ENCODE assay signal across 17 cellular contexts in the genomic region with DNA sequence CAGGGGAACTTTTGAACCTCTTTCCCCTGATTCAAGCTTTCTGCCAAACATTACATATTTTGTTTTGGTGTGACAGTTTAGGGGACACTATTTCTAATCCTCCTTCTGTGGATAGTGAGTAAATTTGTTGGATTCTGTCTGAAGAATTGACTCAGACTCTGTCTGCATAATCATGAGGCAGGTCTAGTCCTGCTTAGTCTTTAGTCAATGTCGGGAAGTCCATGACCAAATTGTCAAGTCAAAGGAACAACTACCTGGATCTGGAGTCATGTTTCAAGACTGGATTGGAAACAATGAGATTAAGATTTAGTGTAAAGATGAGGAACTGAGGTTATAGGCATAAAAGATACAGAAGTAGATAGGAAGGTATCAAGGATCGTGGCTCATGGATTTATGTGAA.
DNase-seq lines count a peak whose midpoint lies in the region; ATAC-seq and TF ChIP-seq lines count a peak whose summit lies in the region.
"Had no signal": no experiment of that assay in that cellular context is flagged by ENCODE, and none has a peak within 500 bp of the region (broad histone marks: within the 10 kb centered on the region; RNA-seq: fewer than 3 reads in every experiment).

No MANE protein-coding gene starts in this region.

- no peak overlapping the region for H2AFZ ChIP-seq in mammary epithelial cell (ENCODE audit: low read depth, low read length)

- H3K27me3 ChIP-seq in mammary epithelial cell (ENCODE audit: insufficient read depth, low read length) = peaks cover 9% of the 10 kb centered on the region
- peaks cover 0 to 11% of the 10 kb centered on the region in 2 donors for H3K27me3 ChIP-seq in breast epithelium
- H3K27me3 ChIP-seq in foreskin keratinocyte = no peaks in the 10 kb centered on the region

- 33% methylated on average over 2 of the region's 2 CpGs for WGBS in mammary epithelial cell (ENCODE audit: low coverage, missing lambda C conversion rate)

- BruUV-seq in mammary epithelial cell (replicated peaks; lab: Mats Ljungman, UMichigan) = no TSS peak

- H3K9me3 ChIP-seq in mammary epithelial cell (replicated peaks; ENCODE audit: insufficient read depth, low read length) (no peaks in the 10 kb centered on the region), breast epithelium (peaks cover 0 to 16% of the 10 kb centered on the region in 2 donors)
- H3K9me3 ChIP-seq: A549, Caco-2 had no signal

- no peaks in the 10 kb centered on the region for H3K4me1 ChIP-seq in mammary epithelial cell (ENCODE audit: insufficient read depth, low read length)
- H3K4me1 ChIP-seq in breast epithelium = no peaks in the 10 kb centered on the region
- no peaks in the 10 kb centered on the region for H3K4me1 ChIP-seq in foreskin keratinocyte
- H3K4me1 ChIP-seq: A549; BLaER1 treated with 17β-estradiol and CSF1 and Interleukin-3, amounts not matched to agents 10 nM and 100 nM; Caco-2 had no signal

- dilution Hi-C loops in mammary epithelial cell (cut with HindIII; ENCODE audit: low sequenced_read_pairs) = no loop called here

- DNase-seq in mammary epithelial cell (peak; percentile 29), breast epithelium (ENCODE audit: low spot score in 2 of 2) (no peak), epithelial cell of esophagus (ENCODE audit: low read depth) (peak; percentile 66), foreskin keratinocyte (peak; percentile 44 to 60), mucosa of gallbladder (ENCODE audit: low spot score) (no peak), NCI-H226 (no peak)
- DNase-seq: AML-193; Caco-2; Calu3; CD4-positive, alpha-beta T cell; CD8-positive, alpha-beta T cell; DMS79 treated with DMSO at 0.1 percent for 48 hours; GF-D8 had no signal

- no peaks in the 10 kb centered on the region for H3K79me2 ChIP-seq in mammary epithelial cell (ENCODE audit: insufficient read depth, low read length)

- H3K27ac ChIP-seq in mammary epithelial cell (ENCODE audit: insufficient read depth, low read depth, low read length) = no peak overlapping the region
- H3K27ac ChIP-seq in breast epithelium = no peak overlapping the region
- H3K27ac ChIP-seq in foreskin keratinocyte = no peak overlapping the region
- H3K27ac ChIP-seq: 22Rv1; A549; BLaER1 treated with 17β-estradiol and CSF1 and Interleukin-3, amounts not matched to agents 10 nM and 100 nM; C4-2B had no signal

- intact Hi-C loops in mammary epithelial cell (cut with micrococcal nuclease) = no loop called here
- intact Hi-C loops in breast epithelium (cut with DNase I; ENCODE audit: low total_unique reads) = no loop called here

- CTCF ChIA-PET in mammary epithelial cell (lab: Charles Lee; ENCODE audit: low non-redundant PET) = no interaction called here

- ATAC-seq in foreskin keratinocyte = peak; percentile 27
- ATAC-seq: A549; CD8-positive, alpha-beta T cell had no signal

- in situ Hi-C loops in mammary epithelial cell (cut with MboI; ENCODE audit: low sequenced_read_pairs in 2 of 2) = no loop called here

- TF ChIP-seq CTCF in mammary epithelial cell (conservative IDR thresholded peaks at IDR 0.05 in 1 of 2, IDR thresholded peaks at IDR 0.05 in 1 of 2; ENCODE audit: extremely low read depth in 1 of 2, insufficient read depth in 1 of 2, low read depth in 1 of 2, low read length in 2 of 2) (no peak), breast epithelium (IDR thresholded peaks at IDR 0.05) (no peak), epithelial cell of esophagus (IDR thresholded peaks at IDR 0.05; ENCODE audit: insufficient read depth, low read depth, low read length, missing control alignments) (no peak), foreskin keratinocyte (conservative IDR thresholded peaks at IDR 0.05) (no peak)

- H3K4me2 ChIP-seq in mammary epithelial cell (ENCODE audit: insufficient read depth, low read depth, low read length) = no peak overlapping the region
- H3K4me2 ChIP-seq: A549; BLaER1 treated with 17β-estradiol and CSF1 and Interleukin-3, amounts not matched to agents 10 nM and 100 nM had no signal

- H3K36me3 ChIP-seq in mammary epithelial cell (ENCODE audit: insufficient read depth, low read length) (no peaks in the 10 kb centered on the region), breast epithelium (no peaks in the 10 kb centered on the region)
- H3K36me3 ChIP-seq: BLaER1 treated with 17β-estradiol and CSF1 and Interleukin-3, amounts not matched to agents 10 nM and 100 nM had no signal

- H3K4me3 ChIP-seq in mammary epithelial cell (replicated peaks in 1 of 3; ENCODE audit: insufficient read depth in 1 of 3, low read depth in 2 of 3, low read length in 3 of 3) (no peak overlapping the region), breast epithelium (no peak overlapping the region), epithelial cell of esophagus (ENCODE audit: low read length) (no peak overlapping the region)
- H3K4me3 ChIP-seq: A549; BLaER1 treated with 17β-estradiol and CSF1 and Interleukin-3, amounts not matched to agents 10 nM and 100 nM had no signal

- H4K20me1 ChIP-seq in mammary epithelial cell (ENCODE audit: insufficient read depth, low read length) = no peaks in the 10 kb centered on the region

- no peak for TF ChIP-seq POLR2A in breast epithelium (IDR thresholded peaks at IDR 0.05)

- H3K9ac ChIP-seq in mammary epithelial cell (ENCODE audit: insufficient read depth, low read length) = no peak overlapping the region
- H3K9ac ChIP-seq: BLaER1 treated with 17β-estradiol and CSF1 and Interleukin-3, amounts not matched to agents 10 nM and 100 nM had no signal

Comparison
In these comparisons a context has a peak if more than half of its experiments do, and no peak if none do; other contexts are left out.
1. DNase-seq: peak in mammary epithelial cell (single experiment), epithelial cell of esophagus (single experiment) and foreskin keratinocyte (2 of 2); none in breast epithelium (0 of 2), mucosa of gallbladder (single experiment) and NCI-H226 (single experiment).